18 cellular contexts compared by ENCODE assay signal in genomic region chr19:16619456-16619855, GRCh38. TPM values are rescaled to one million over a fixed set of nuclear protein-coding genes. Genes with fewer than 3 reads are reported as not detected.
DNase-seq lines count a peak whose midpoint lies in the region; ATAC-seq and TF ChIP-seq lines count a peak whose summit lies in the region.
"Had no signal": no experiment of that assay in that cellular context is flagged by ENCODE, and none has a peak within 500 bp of the region (broad histone marks: within the 10 kb centered on the region; RNA-seq: fewer than 3 reads in every experiment).

No MANE protein-coding gene starts in this region.

- H3K4ac ChIP-seq in trophoblast cell (ENCODE audit: low read depth, low read length): peak overlapping the region; percentile 76

- H2BK5ac ChIP-seq in trophoblast cell (ENCODE audit: low read depth, low read length, poor library complexity): no peak overlapping the region

- no peak overlapping the region for H2BK12ac ChIP-seq in trophoblast cell (ENCODE audit: low read length)

- H3K36me3 ChIP-seq in MG63 (peaks cover 17% of the 10 kb centered on the region), heart left ventricle (peaks cover 0 to 20% (median 8%) of the 10 kb centered on the region in 9 donors), trophoblast cell (ENCODE audit: control insufficient read depth in 1 of 2, insufficient read depth in 2 of 2, low read length in 2 of 2) (peaks cover 7 to 13% of the 10 kb centered on the region in 2 experiments)

- no peak overlapping the region for H3K23ac ChIP-seq in trophoblast cell (ENCODE audit: low read length)

- intact Hi-C loops in heart left ventricle (cut with DNase I): no loop called here

- DNase-seq in A172 (ENCODE audit: low spot score): peak; percentile 37
- DNase-seq in MG63: peak; percentile 41
- DNase-seq in heart left ventricle: peak in 3 of 5 donors; percentile 37 to 77 (median 56)
- no peak for DNase-seq in trophoblast cell
- DNase-seq in activated T-cell treated with anti-CD3 and anti-CD28 coated beads, Interleukin-2, amount 50 U/mL, for 24 hours: no peak
- DNase-seq in activated CD4-positive, alpha-beta memory T cell treated with anti-CD3 and anti-CD28 coated beads, Interleukin-2, amount 10 ng/mL, durations not matched to agents 7 days and 5 days: no peak
- no peak for DNase-seq in COR-L47 (lab: John Stamatoyannopoulos, UW)
- DNase-seq: ACHN; activated CD4-positive, alpha-beta memory T cell treated with anti-CD3 and anti-CD28 coated beads for 36 hours; activated gamma-delta T cell treated with Interleukin-2 at 50 U/mL for 16 hours; midbrain; MM.1S; NCI-H2107; SJCRH30; stimulated activated CD4-positive, alpha-beta T cell treated with anti-CD3 and anti-CD28 coated beads, Interleukin-4, amount 100 ng/mL, for 24 hours; stimulated activated naive CD4-positive, alpha-beta T cell had no signal

- no peaks in the 10 kb centered on the region for H3K27me3 Mint-ChIP-seq in activated T-cell treated with anti-CD3 and anti-CD28 coated beads, Interleukin-2, amount 50 U/mL, for 24 hours
- no peaks in the 10 kb centered on the region for H3K27me3 Mint-ChIP-seq in activated CD4-positive, alpha-beta memory T cell treated with anti-CD3 and anti-CD28 coated beads, Interleukin-2, amount 10 ng/mL, durations not matched to agents 7 days and 5 days
- H3K27me3 Mint-ChIP-seq: activated CD4-positive, alpha-beta memory T cell treated with anti-CD3 and anti-CD28 coated beads for 36 hours had no signal

- H3K79me1 ChIP-seq in trophoblast cell (ENCODE audit: low read length): peaks cover 2% of the 10 kb centered on the region

- H3K18ac ChIP-seq in trophoblast cell (ENCODE audit: low read length): peak overlapping the region; percentile 16

- H3K9me3 Mint-ChIP-seq in activated T-cell treated with anti-CD3 and anti-CD28 coated beads, Interleukin-2, amount 50 U/mL, for 24 hours: no peaks in the 10 kb centered on the region
- H3K9me3 Mint-ChIP-seq in activated CD4-positive, alpha-beta memory T cell treated with anti-CD3 and anti-CD28 coated beads, Interleukin-2, amount 10 ng/mL, durations not matched to agents 7 days and 5 days: no peaks in the 10 kb centered on the region
- H3K9me3 Mint-ChIP-seq: activated CD4-positive, alpha-beta memory T cell treated with anti-CD3 and anti-CD28 coated beads for 36 hours had no signal

- POLR2A ChIA-PET in activated CD4-positive, alpha-beta memory T cell treated with anti-CD3 and anti-CD28 coated beads, Interleukin-2, amount 10 ng/mL, durations not matched to agents 7 days and 5 days (lab: Charles Lee): interaction anchor here (3.8 kb wide), 1 partner anchor 8 kb away, joined by 23 read pairs; the partner anchor contains the start of gene MED26

- H3K9me3 ChIP-seq in MG63: no peaks in the 10 kb centered on the region
- no peaks in the 10 kb centered on the region for H3K9me3 ChIP-seq in heart left ventricle
- H3K9me3 ChIP-seq in trophoblast cell (ENCODE audit: insufficient read depth, low read depth, low read length): no peaks in the 10 kb centered on the region
- H3K9me3 ChIP-seq: SJCRH30 had no signal

- CTCF ChIA-PET in activated CD4-positive, alpha-beta memory T cell treated with anti-CD3 and anti-CD28 coated beads, Interleukin-2, amount 10 ng/mL, durations not matched to agents 7 days and 5 days (lab: Charles Lee): no interaction called here

- TF ChIP-seq POLR2A in heart left ventricle (IDR thresholded peaks at IDR 0.05): no peak

- 39 to 52% (median 44%) methylated on average over 7 of the region's 7 CpGs for WGBS in heart left ventricle, 4 donors
- no CpG with 5 or more reads among the region's 7 CpGs for WGBS in trophoblast cell (ENCODE audit: extremely low coverage, insufficient coverage, insufficient read length)

- no peak overlapping the region for H4K12ac ChIP-seq in trophoblast cell (ENCODE audit: low read depth, low read length)

- no peak overlapping the region for H3K27ac Mint-ChIP-seq in activated T-cell treated with anti-CD3 and anti-CD28 coated beads, Interleukin-2, amount 50 U/mL, for 24 hours
- H3K27ac Mint-ChIP-seq in activated CD4-positive, alpha-beta memory T cell treated with anti-CD3 and anti-CD28 coated beads, Interleukin-2, amount 10 ng/mL, durations not matched to agents 7 days and 5 days: no peak overlapping the region
- H3K27ac Mint-ChIP-seq: activated CD4-positive, alpha-beta memory T cell treated with anti-CD3 and anti-CD28 coated beads for 36 hours had no signal

- H3K79me2 ChIP-seq in trophoblast cell (ENCODE audit: control insufficient read depth, insufficient read depth, low read length, poor library complexity): peaks cover 24% of the 10 kb centered on the region

- no peak overlapping the region for H2AFZ ChIP-seq in trophoblast cell (ENCODE audit: insufficient read depth, low read length, poor library complexity)

- no peak overlapping the region for H3K9ac ChIP-seq in trophoblast cell (ENCODE audit: low read length)

- peaks cover 31% of the 10 kb centered on the region for H3K36me3 Mint-ChIP-seq in activated T-cell treated with anti-CD3 and anti-CD28 coated beads, Interleukin-2, amount 50 U/mL, for 24 hours (ENCODE audit: low read depth)
- H3K36me3 Mint-ChIP-seq in activated CD4-positive, alpha-beta memory T cell treated with anti-CD3 and anti-CD28 coated beads, Interleukin-2, amount 10 ng/mL, durations not matched to agents 7 days and 5 days (ENCODE audit: low read depth): peaks cover 4% of the 10 kb centered on the region

- H3K14ac ChIP-seq in trophoblast cell (ENCODE audit: low read length): no peak overlapping the region

- no peak overlapping the region for H4K8ac ChIP-seq in trophoblast cell (ENCODE audit: low read depth, low read length)

- peak overlapping the region in 2 of 12 donors; percentile 9 to 28 for H3K27ac ChIP-seq in heart left ventricle
- H3K27ac ChIP-seq in trophoblast cell (ENCODE audit: low read depth, low read length): no peak overlapping the region
- H3K27ac ChIP-seq: SJCRH30 had no signal

- peaks cover 0 to 91% (median 35%) of the 10 kb centered on the region in 12 donors for H3K4me1 ChIP-seq in heart left ventricle
- H3K4me1 ChIP-seq in trophoblast cell (ENCODE audit: control insufficient read depth in 1 of 2, insufficient read depth in 2 of 2, low read length in 2 of 2): peaks cover 8 to 15% of the 10 kb centered on the region in 2 experiments
- H3K4me1 ChIP-seq: SJCRH30 had no signal

- no peak overlapping the region for H2BK120ac ChIP-seq in trophoblast cell (ENCODE audit: insufficient read depth, low read length, poor library complexity)

- H3K4me2 ChIP-seq in trophoblast cell (ENCODE audit: low read length): no peak overlapping the region

- peaks cover 87% of the 10 kb centered on the region for H3K4me1 Mint-ChIP-seq in activated T-cell treated with anti-CD3 and anti-CD28 coated beads, Interleukin-2, amount 50 U/mL, for 24 hours (ENCODE audit: low read depth)
- peaks cover 55% of the 10 kb centered on the region for H3K4me1 Mint-ChIP-seq in activated CD4-positive, alpha-beta memory T cell treated with anti-CD3 and anti-CD28 coated beads, Interleukin-2, amount 10 ng/mL, durations not matched to agents 7 days and 5 days

- no peak overlapping the region for H4K91ac ChIP-seq in trophoblast cell (ENCODE audit: low read depth, low read length)

- no peak overlapping the region for H2AK5ac ChIP-seq in trophoblast cell (ENCODE audit: low read length)

- no peak overlapping the region for H3K4me3 Mint-ChIP-seq in activated T-cell treated with anti-CD3 and anti-CD28 coated beads, Interleukin-2, amount 50 U/mL, for 24 hours
- H3K4me3 Mint-ChIP-seq in activated CD4-positive, alpha-beta memory T cell treated with anti-CD3 and anti-CD28 coated beads, Interleukin-2, amount 10 ng/mL, durations not matched to agents 7 days and 5 days: no peak overlapping the region
- H3K4me3 Mint-ChIP-seq: activated CD4-positive, alpha-beta memory T cell treated with anti-CD3 and anti-CD28 coated beads for 36 hours had no signal

- no peaks in the 10 kb centered on the region for H3K27me3 ChIP-seq in MG63
- no peaks in the 10 kb centered on the region for H3K27me3 ChIP-seq in heart left ventricle
- no peaks in the 10 kb centered on the region for H3K27me3 ChIP-seq in trophoblast cell (ENCODE audit: insufficient read depth, low read length)
- H3K27me3 ChIP-seq: SJCRH30 had no signal

- no peak for TF ChIP-seq CTCF in heart left ventricle (IDR thresholded peaks at IDR 0.05)

- H3K4me3 ChIP-seq in MG63 (no peak overlapping the region), heart left ventricle (no peak overlapping the region), trophoblast cell (ENCODE audit: low read depth, low read length) (no peak overlapping the region)
- H3K4me3 ChIP-seq: SJCRH30 had no signal

- ATAC-seq in heart left ventricle (peak; percentile 77 to 86 (median 81)), HG02870 (IDR thresholded peaks at IDR 0.05; ENCODE audit: unreplicated experiment) (no peak)
- ATAC-seq: HCT116 had no signal

RNA-seq across cellular contexts. Expression of gene MED26, which starts 8.5 kb away (rescaled TPM):
- 8.5 and 10.0 TPM in 2 replicates for total RNA-seq in A172 (2014; rRNA removed; shearing (Covaris generic))
- total RNA-seq in MG63 (2014; rRNA removed; shearing (Covaris generic); ENCODE audit: low replicate concordance): 10.5 and 10.9 TPM in 2 replicates
- 1 to 10 TPM; 3.6 to 7.5 (median 4.6) TPM for total RNA-seq in heart left ventricle
- polyA plus RNA-seq in heart left ventricle: 1 to 10 TPM; 4.3 to 5.6 TPM
- polyA plus RNA-seq in trophoblast cell (2013): 10.5 and 11.2 TPM in 2 replicates
- total RNA-seq in activated CD4-positive, alpha-beta memory T cell treated with anti-CD3 and anti-CD28 coated beads, Interleukin-2, amount 10 ng/mL, durations not matched to agents 7 days and 5 days: 10 to 100 TPM; 15.5 to 15.9 TPM

RNA-seq across cellular contexts. Expression of gene SMIM7, which starts 40.5 kb away (rescaled TPM):
- 132 and 134 TPM in 2 replicates for total RNA-seq in A172 (2014; rRNA removed; shearing (Covaris generic))
- 89.0 and 111 TPM in 2 replicates for total RNA-seq in MG63 (2014; rRNA removed; shearing (Covaris generic); ENCODE audit: low replicate concordance)
- 10 to 100 TPM; 27.1 to 52.6 (median 45.2) TPM for total RNA-seq in heart left ventricle
- 10 to 100 TPM; 44.6 to 73.1 TPM for polyA plus RNA-seq in heart left ventricle
- 65.8 and 66.8 TPM in 2 replicates for polyA plus RNA-seq in trophoblast cell (2013)
- 10 to 100 TPM; 52.6 to 60.6 TPM for total RNA-seq in activated CD4-positive, alpha-beta memory T cell treated with anti-CD3 and anti-CD28 coated beads, Interleukin-2, amount 10 ng/mL, durations not matched to agents 7 days and 5 days

RNA-seq across cellular contexts. Expression of gene TMEM38A, which starts 41.5 kb away (rescaled TPM):
- total RNA-seq in A172 (2014; rRNA removed; shearing (Covaris generic)): 7.3 and 10.2 TPM in 2 replicates
- total RNA-seq in MG63 (2014; rRNA removed; shearing (Covaris generic); ENCODE audit: low replicate concordance): 0.59 and 1.8 TPM in 2 replicates
- 10 to 100 TPM; 13.7 to 37.3 (median 27.2) TPM for total RNA-seq in heart left ventricle
- 10 to 100 TPM; 26.6 to 47.4 TPM for polyA plus RNA-seq in heart left ventricle
- 1.4 and 1.6 TPM in 2 replicates for polyA plus RNA-seq in trophoblast cell (2013)
- 1 to 10 TPM; 1.4 TPM for total RNA-seq in activated CD4-positive, alpha-beta memory T cell treated with anti-CD3 and anti-CD28 coated beads, Interleukin-2, amount 10 ng/mL, durations not matched to agents 7 days and 5 days

RNA-seq across cellular contexts. Expression of gene SLC35E1, which starts 47.2 kb away (rescaled TPM):
- 29.1 TPM in 2 replicates for total RNA-seq in A172 (2014; rRNA removed; shearing (Covaris generic))
- 28.0 and 30.5 TPM in 2 replicates for total RNA-seq in MG63 (2014; rRNA removed; shearing (Covaris generic); ENCODE audit: low replicate concordance)
- total RNA-seq in heart left ventricle: 10 to 100 TPM; 20.4 to 44.0 (median 24.0) TPM
- 10 to 100 TPM; 21.2 to 33.9 TPM for polyA plus RNA-seq in heart left ventricle
- 101 TPM in 2 replicates for polyA plus RNA-seq in trophoblast cell (2013)
- total RNA-seq in activated CD4-positive, alpha-beta memory T cell treated with anti-CD3 and anti-CD28 coated beads, Interleukin-2, amount 10 ng/mL, durations not matched to agents 7 days and 5 days: 10 to 100 TPM; 57.3 to 57.7 TPM

Comparison
In these comparisons a context has a peak if more than half of its experiments do, and no peak if none do; other contexts are left out.
1. DNase-seq: peak in A172 (single experiment), MG63 (single experiment) and heart left ventricle (3 of 5); none in trophoblast cell (0 of 2), activated T-cell treated with anti-CD3 and anti-CD28 coated beads, Interleukin-2, amount 50 U/mL, for 24 hours (single experiment), activated CD4-positive, alpha-beta memory T cell treated with anti-CD3 and anti-CD28 coated beads, Interleukin-2, amount 10 ng/mL, durations not matched to agents 7 days and 5 days (single experiment) and COR-L47 (single experiment).